Comparison of ENCODE assay signal across 9 cellular contexts in genomic region chr1:63935148-63935547, GRCh38.
A peak's percentile ranks its signal among the peaks of the same experiment; 100 is the strongest.
DNase-seq lines count a peak whose midpoint lies in the region; ATAC-seq and TF ChIP-seq lines count a peak whose summit lies in the region.
"Had no signal": no experiment of that assay in that cellular context is flagged by ENCODE, and none has a peak within 500 bp of the region (broad histone marks: within the 10 kb centered on the region; RNA-seq: fewer than 3 reads in every experiment).

No MANE protein-coding gene starts in this region.

- H3K4me3 ChIP-seq in HFF-Myc (replicated peaks; ENCODE audit: low read depth, low read length) = no peak overlapping the region

- no peak overlapping the region for H3K4me3 Mint-ChIP-seq in activated naive CD8-positive, alpha-beta T cell treated with anti-CD3 and anti-CD28 coated beads for 36 hours
- H3K4me3 Mint-ChIP-seq: brain had no signal

- no peaks in the 10 kb centered on the region for H3K36me3 Mint-ChIP-seq in activated naive CD8-positive, alpha-beta T cell treated with anti-CD3 and anti-CD28 coated beads for 36 hours
- H3K36me3 Mint-ChIP-seq: brain had no signal

- DNase-seq in DMS153 treated with DMSO at 0.1 percent for 48 hours (lab: John Stamatoyannopoulos, UW; ENCODE audit: unreplicated experiment) (peak; percentile 26), HFF-Myc (ENCODE audit: extremely low read depth, low read depth) (no peak), SW480 (ENCODE audit: low spot score) (peak; percentile 27), left lobe of liver (ENCODE audit: low spot score) (no peak), SKM-1 (lab: John Stamatoyannopoulos, UW; ENCODE audit: unreplicated experiment) (no peak), mesenteric fat pad (ENCODE audit: low spot score) (no peak), Kasumi-1 (lab: John Stamatoyannopoulos, UW) (no peak)
- DNase-seq in activated naive CD8-positive, alpha-beta T cell treated with anti-CD3 and anti-CD28 coated beads for 36 hours = no peak

- peak; percentile 74 for ATAC-seq in left lobe of liver

- TF ChIP-seq CTCF in HFF-Myc (IDR thresholded peaks at IDR 0.05; ENCODE audit: low read depth, low read length, missing control alignments) = peak; percentile 29

- H3K9me3 Mint-ChIP-seq in activated naive CD8-positive, alpha-beta T cell treated with anti-CD3 and anti-CD28 coated beads for 36 hours = no peaks in the 10 kb centered on the region
- H3K9me3 Mint-ChIP-seq: brain had no signal

- peaks cover 2% of the 10 kb centered on the region for H3K4me1 Mint-ChIP-seq in activated naive CD8-positive, alpha-beta T cell treated with anti-CD3 and anti-CD28 coated beads for 36 hours

- no peak overlapping the region for H3K27ac Mint-ChIP-seq in activated naive CD8-positive, alpha-beta T cell treated with anti-CD3 and anti-CD28 coated beads for 36 hours

- no peaks in the 10 kb centered on the region for H3K27me3 Mint-ChIP-seq in activated naive CD8-positive, alpha-beta T cell treated with anti-CD3 and anti-CD28 coated beads for 36 hours
- H3K27me3 Mint-ChIP-seq: brain had no signal

Comparison
In these comparisons a context has a peak if more than half of its experiments do, and no peak if none do; other contexts are left out.
1. DNase-seq: peak in DMS153 treated with DMSO at 0.1 percent for 48 hours (single experiment) and SW480 (single experiment); none in HFF-Myc (single experiment), left lobe of liver (single experiment), SKM-1 (single experiment), mesenteric fat pad (single experiment), activated naive CD8-positive, alpha-beta T cell treated with anti-CD3 and anti-CD28 coated beads for 36 hours (single experiment) and Kasumi-1 (0 of 2).